Comparison of ENCODE assay signal across 9 cellular contexts in the genomic region with DNA sequence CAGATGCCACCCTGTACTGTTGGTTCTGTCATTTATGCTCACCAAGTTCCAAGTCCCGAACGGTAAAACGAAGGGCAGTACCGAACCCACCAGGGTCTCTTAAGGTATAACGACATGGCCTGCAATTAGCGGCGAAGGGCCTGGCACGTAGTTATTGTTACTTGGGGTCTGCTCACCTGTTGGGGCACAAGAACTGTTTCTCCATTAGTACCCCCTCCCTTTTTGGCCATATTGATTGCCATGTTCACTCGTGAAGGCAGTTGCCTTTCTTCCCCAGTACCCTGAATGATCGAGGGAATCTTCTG. TPM values are rescaled to one million over a fixed set of nuclear protein-coding genes. Genes with fewer than 3 reads are reported as not detected.
DNase-seq lines count a peak whose midpoint lies in the region; ATAC-seq and TF ChIP-seq lines count a peak whose summit lies in the region.
"Had no signal": no experiment of that assay in that cellular context is flagged by ENCODE, and none has a peak within 500 bp of the region (broad histone marks: within the 10 kb centered on the region; RNA-seq: fewer than 3 reads in every experiment).

No MANE protein-coding gene starts in this region.

- no peak for TF ChIP-seq CTCF in CD14-positive monocyte (IDR thresholded peaks at IDR 0.05)
- no peak for TF ChIP-seq CTCF in neural progenitor cell (IDR thresholded peaks at IDR 0.05)

- H3K4me3 ChIP-seq in HUES64 (ENCODE audit: low read length) (peak overlapping the region; percentile 78), ectodermal cell (ENCODE audit: insufficient read depth, low read depth, low read length) (peak overlapping the region; percentile 69), neural progenitor cell (peak overlapping the region; percentile 61)

- H2AFZ ChIP-seq in neural progenitor cell (replicated peaks): peak overlapping the region; percentile 97

- peak overlapping the region; percentile 86 for H3K4me2 ChIP-seq in neural progenitor cell

- H3K9ac ChIP-seq in HUES64 (ENCODE audit: low read depth, low read length) (peak overlapping the region; percentile 82; the same call in 1 of the 2 replicates), neural progenitor cell (no peak overlapping the region)

- 81% methylated on average over 10 of the region's 10 CpGs for WGBS in HUES64
- WGBS in ectodermal cell, 2 experiments: 77 to 80% methylated on average over 10 of the region's 10 CpGs

- peaks cover 9% of the 10 kb centered on the region for H3K4me1 Mint-ChIP-seq in CD14-positive monocyte
- peaks cover 26% of the 10 kb centered on the region for H3K4me1 Mint-ChIP-seq in neural progenitor cell

- H3K4me1 ChIP-seq in HUES64 (ENCODE audit: insufficient read depth, low read length) (peaks cover 11% of the 10 kb centered on the region), ectodermal cell (ENCODE audit: control insufficient read depth, insufficient read depth, low read length) (peaks cover 17% of the 10 kb centered on the region), neural progenitor cell (peaks cover 11% of the 10 kb centered on the region)

- no peak overlapping the region for H3K27ac Mint-ChIP-seq in CD14-positive monocyte
- no peak overlapping the region for H3K27ac Mint-ChIP-seq in neural progenitor cell

- peaks cover 24% of the 10 kb centered on the region for H3F3A ChIP-seq in neural progenitor cell (ENCODE audit: low read depth)

- H3K27me3 Mint-ChIP-seq in CD14-positive monocyte (ENCODE audit: low read depth in 3 of 3): peaks cover 51 to 68% (median 53%) of the 10 kb centered on the region in 3 donors
- H3K27me3 Mint-ChIP-seq in neural progenitor cell (ENCODE audit: insufficient read depth, low read depth): peaks cover 20% of the 10 kb centered on the region

- H3K36me3 Mint-ChIP-seq in CD14-positive monocyte: peaks cover 2 to 3% of the 10 kb centered on the region in 2 donors
- H3K36me3 Mint-ChIP-seq in neural progenitor cell: no peaks in the 10 kb centered on the region

- H3K9me3 Mint-ChIP-seq in CD14-positive monocyte (peaks cover 0 to 10% (median 1%) of the 10 kb centered on the region in 7 donors), neural progenitor cell (no peaks in the 10 kb centered on the region)

- DNase-seq in CD14-positive monocyte (ENCODE audit: low spot score): no peak
- no peak for DNase-seq in neural progenitor cell (ENCODE audit: low spot score)
- DNase-seq in NCI-H524 (lab: John Stamatoyannopoulos, UW): no peak
- DNase-seq: NCI-H1092 treated with DMSO at 0.1 percent for 48 hours had no signal

- H3K79me2 ChIP-seq in neural progenitor cell (ENCODE audit: low read depth): no peaks in the 10 kb centered on the region

- peaks cover 31% of the 10 kb centered on the region for H4K20me1 ChIP-seq in neural progenitor cell (ENCODE audit: low read depth)

- intact Hi-C loops in CD14-positive monocyte (cut with micrococcal nuclease): no loop called here

- ATAC-seq in GM19455 (IDR thresholded peaks at IDR 0.05; ENCODE audit: unreplicated experiment) (no peak), GM21367 (IDR thresholded peaks at IDR 0.05; ENCODE audit: unreplicated experiment) (no peak), HG02981 (IDR thresholded peaks at IDR 0.05; ENCODE audit: unreplicated experiment) (no peak)

- H3K36me3 ChIP-seq in HUES64 (ENCODE audit: insufficient read depth, low read length): peaks cover 4% of the 10 kb centered on the region; the same call in 1 of the 2 replicates
- H3K36me3 ChIP-seq in ectodermal cell (ENCODE audit: control insufficient read depth, insufficient read depth, low read length): no peaks in the 10 kb centered on the region
- no peaks in the 10 kb centered on the region for H3K36me3 ChIP-seq in neural progenitor cell

- H3K27ac ChIP-seq in HUES64 (ENCODE audit: low read depth, low read length) (no peak overlapping the region), ectodermal cell (ENCODE audit: insufficient read depth, low read depth, low read length, poor library complexity, severe bottlenecking) (no peak overlapping the region), neural progenitor cell (no peak overlapping the region)

- H3K27me3 ChIP-seq in HUES64 (ENCODE audit: insufficient read depth, low read length) (peaks cover 22% of the 10 kb centered on the region), ectodermal cell (ENCODE audit: control insufficient read depth, insufficient read depth, low read length, poor library complexity, severe bottlenecking) (peaks cover 37% of the 10 kb centered on the region), neural progenitor cell (peaks cover 30% of the 10 kb centered on the region)

- peak overlapping the region; percentile 60 to 81 for H3K4me3 Mint-ChIP-seq in CD14-positive monocyte
- peak overlapping the region; percentile 85 for H3K4me3 Mint-ChIP-seq in neural progenitor cell

- H3K9me3 ChIP-seq in HUES64 (ENCODE audit: insufficient read depth, low read depth, low read length) (no peaks in the 10 kb centered on the region; the same call in 1 of the 2 replicates), ectodermal cell (ENCODE audit: control insufficient read depth, low read length) (no peaks in the 10 kb centered on the region), neural progenitor cell (ENCODE audit: low read depth) (no peaks in the 10 kb centered on the region)

RNA-seq across cellular contexts. Expression of gene IL17RB, which starts 0.4 kb away (rescaled TPM):
- under 1 TPM in 1 of 2 donors, not detected in 1; 0.13 TPM for polyA plus RNA-seq in CD14-positive monocyte
- polyA plus RNA-seq in HUES64 (2013, experiment 1 of 2): 3.2 TPM
- 4.0 TPM for polyA plus RNA-seq in HUES64 (2013, experiment 2 of 2)
- 3.0 TPM for polyA plus RNA-seq in ectodermal cell (2013, experiment 1 of 4)
- polyA plus RNA-seq in ectodermal cell (2013, experiment 2 of 4): 2.5 TPM
- 4.6 TPM for polyA plus RNA-seq in ectodermal cell (2013, experiment 3 of 4)
- 3.5 TPM for polyA plus RNA-seq in ectodermal cell (2013, experiment 4 of 4)
- 3.4 and 5.5 TPM in 2 replicates for total RNA-seq in neural progenitor cell (ENCODE audit: low replicate concordance)

RNA-seq across cellular contexts. Expression of gene CHDH, which starts 0.6 kb away (rescaled TPM):
- not detected for polyA plus RNA-seq in CD14-positive monocyte
- 3.1 TPM for polyA plus RNA-seq in HUES64 (2013, experiment 1 of 2)
- polyA plus RNA-seq in HUES64 (2013, experiment 2 of 2): 3.7 TPM
- polyA plus RNA-seq in ectodermal cell (2013, experiment 1 of 4): 2.9 TPM
- polyA plus RNA-seq in ectodermal cell (2013, experiment 2 of 4): 3.1 TPM
- polyA plus RNA-seq in ectodermal cell (2013, experiment 3 of 4): 2.5 TPM
- 3.0 TPM for polyA plus RNA-seq in ectodermal cell (2013, experiment 4 of 4)
- total RNA-seq in neural progenitor cell (ENCODE audit: low replicate concordance): 1.5 and 5.9 TPM in 2 replicates

RNA-seq across cellular contexts. Expression of gene ACTR8, which starts 35.1 kb away (rescaled TPM):
- 10 to 100 TPM; 10.7 to 12.2 TPM for polyA plus RNA-seq in CD14-positive monocyte
- 27.3 TPM for polyA plus RNA-seq in HUES64 (2013, experiment 1 of 2)
- 26.8 TPM for polyA plus RNA-seq in HUES64 (2013, experiment 2 of 2)
- polyA plus RNA-seq in ectodermal cell (2013, experiment 1 of 4): 38.5 TPM
- 39.8 TPM for polyA plus RNA-seq in ectodermal cell (2013, experiment 2 of 4)
- 32.0 TPM for polyA plus RNA-seq in ectodermal cell (2013, experiment 3 of 4)
- 29.7 TPM for polyA plus RNA-seq in ectodermal cell (2013, experiment 4 of 4)
- total RNA-seq in neural progenitor cell (ENCODE audit: low replicate concordance): 32.8 and 40.8 TPM in 2 replicates

RNA-seq across cellular contexts. Expression of gene SELENOK, which starts 44.9 kb away (rescaled TPM):
- 100 to 1,000 TPM in 1 of 2 donors, 10 to 100 TPM in 1; 96.4 to 117 TPM for polyA plus RNA-seq in CD14-positive monocyte
- 36.1 TPM for polyA plus RNA-seq in HUES64 (2013, experiment 1 of 2)
- polyA plus RNA-seq in HUES64 (2013, experiment 2 of 2): 44.1 TPM
- 54.9 TPM for polyA plus RNA-seq in ectodermal cell (2013, experiment 1 of 4)
- polyA plus RNA-seq in ectodermal cell (2013, experiment 2 of 4): 51.2 TPM
- polyA plus RNA-seq in ectodermal cell (2013, experiment 3 of 4): 47.5 TPM
- polyA plus RNA-seq in ectodermal cell (2013, experiment 4 of 4): 60.7 TPM
- total RNA-seq in neural progenitor cell (ENCODE audit: low replicate concordance): 46.9 and 76.6 TPM in 2 replicates
